ENCODE assay signal across 1 cellular context in genomic region chr10:46284286-46285229, GRCh38.
TF ChIP-seq lines count a peak whose summit lies in the region.

No MANE protein-coding gene starts in this region.

TF ChIP-seq in K562, 482 proteins besides CTCF, POLR2A, EP300 and RAD21 (continued from another document and continues in another):
- TF ChIP-seq, protein P1, sequence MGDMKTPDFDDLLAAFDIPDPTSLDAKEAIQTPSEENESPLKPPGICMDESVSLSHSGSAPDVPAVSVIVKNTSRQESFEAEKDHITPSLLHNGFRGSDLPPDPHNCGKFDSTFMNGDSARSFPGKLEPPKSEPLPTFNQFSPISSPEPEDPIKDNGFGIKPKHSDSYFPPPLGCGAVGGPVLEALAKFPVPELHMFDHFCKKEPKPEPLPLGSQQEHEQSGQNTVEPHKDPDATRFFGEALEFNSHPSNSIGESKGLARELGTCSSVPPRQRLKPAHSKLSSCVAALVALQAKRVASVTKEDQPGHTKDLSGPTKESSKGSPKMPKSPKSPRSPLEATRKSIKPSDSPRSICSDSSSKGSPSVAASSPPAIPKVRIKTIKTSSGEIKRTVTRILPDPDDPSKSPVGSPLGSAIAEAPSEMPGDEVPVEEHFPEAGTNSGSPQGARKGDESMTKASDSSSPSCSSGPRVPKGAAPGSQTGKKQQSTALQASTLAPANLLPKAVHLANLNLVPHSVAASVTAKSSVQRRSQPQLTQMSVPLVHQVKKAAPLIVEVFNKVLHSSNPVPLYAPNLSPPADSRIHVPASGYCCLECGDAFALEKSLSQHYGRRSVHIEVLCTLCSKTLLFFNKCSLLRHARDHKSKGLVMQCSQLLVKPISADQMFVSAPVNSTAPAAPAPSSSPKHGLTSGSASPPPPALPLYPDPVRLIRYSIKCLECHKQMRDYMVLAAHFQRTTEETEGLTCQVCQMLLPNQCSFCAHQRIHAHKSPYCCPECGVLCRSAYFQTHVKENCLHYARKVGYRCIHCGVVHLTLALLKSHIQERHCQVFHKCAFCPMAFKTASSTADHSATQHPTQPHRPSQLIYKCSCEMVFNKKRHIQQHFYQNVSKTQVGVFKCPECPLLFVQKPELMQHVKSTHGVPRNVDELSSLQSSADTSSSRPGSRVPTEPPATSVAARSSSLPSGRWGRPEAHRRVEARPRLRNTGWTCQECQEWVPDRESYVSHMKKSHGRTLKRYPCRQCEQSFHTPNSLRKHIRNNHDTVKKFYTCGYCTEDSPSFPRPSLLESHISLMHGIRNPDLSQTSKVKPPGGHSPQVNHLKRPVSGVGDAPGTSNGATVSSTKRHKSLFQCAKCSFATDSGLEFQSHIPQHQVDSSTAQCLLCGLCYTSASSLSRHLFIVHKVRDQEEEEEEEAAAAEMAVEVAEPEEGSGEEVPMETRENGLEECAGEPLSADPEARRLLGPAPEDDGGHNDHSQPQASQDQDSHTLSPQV (IDR thresholded peaks at IDR 0.05), result no peak
- TF ChIP-seq ZNF561 (CRISPR knock-in tag; conservative IDR thresholded peaks at IDR 0.05) (no peak), CUX1 (CRISPR knock-in tag; IDR thresholded peaks at IDR 0.05) (no peak), ZBTB7A (IDR thresholded peaks at IDR 0.05; ENCODE audit: borderline replicate concordance, control insufficient read depth, low read depth, low read length) (peak; percentile 87), ZNF408 (CRISPR knock-in tag; IDR thresholded peaks at IDR 0.05; ENCODE audit: low read depth) (no peak), MBD2 (IDR thresholded peaks at IDR 0.05; ENCODE audit: borderline replicate concordance, low read depth) (no peak), ZNF778 (CRISPR knock-in tag; IDR thresholded peaks at IDR 0.05) (no peak), SRF (CRISPR knock-in tag; IDR thresholded peaks at IDR 0.05) (no peak; a peak in 1 of 4 replicates), ILF3 (IDR thresholded peaks at IDR 0.05; ENCODE audit: borderline replicate concordance) (no peak), HDGF (IDR thresholded peaks at IDR 0.05) (no peak), FOXJ2 (tag; IDR thresholded peaks at IDR 0.05) (no peak), TSHZ1 (CRISPR knock-in tag; IDR thresholded peaks at IDR 0.05) (no peak), NKRF (IDR thresholded peaks at IDR 0.05; ENCODE audit: borderline replicate concordance) (0 out of 2 replicates have a peak, but pooled peaks have one; percentile 19), SIN3A (IDR thresholded peaks at IDR 0.05; ENCODE audit: borderline replicate concordance in 2 of 2, control insufficient read depth in 1 of 2, low read depth in 2 of 2, low read length in 2 of 2) (no peak), ZNF75A (CRISPR knock-in tag; IDR thresholded peaks at IDR 0.05) (no peak), CCAR2 (IDR thresholded peaks at IDR 0.05; ENCODE audit: low read depth, low read length) (no peak), BMI1 (IDR thresholded peaks at IDR 0.05; ENCODE audit: low read length) (0 out of 2 replicates have a peak, but pooled peaks have one; percentile 31), FOXA1 (IDR thresholded peaks at IDR 0.05; ENCODE audit: borderline replicate concordance) (no peak), ZBTB8A (IDR thresholded peaks at IDR 0.05; ENCODE audit: partially characterized antibody) (no peak), NFE2 (IDR thresholded peaks at IDR 0.05; ENCODE audit: low read depth) (no peak), ZNF639 (CRISPR knock-in tag; conservative IDR thresholded peaks at IDR 0.05 in 1 of 2, IDR thresholded peaks at IDR 0.05 in 1 of 2) (peak in 1 of 2 experiments; percentile 82; a peak in 1 of 4 replicates), SPI1 (IDR thresholded peaks at IDR 0.05; ENCODE audit: borderline replicate concordance, low read depth, low read length) (peak; percentile 93), HDAC6 (IDR thresholded peaks at IDR 0.05; ENCODE audit: low read depth, low read length) (no peak), KLF6 (CRISPR knock-in tag; IDR thresholded peaks at IDR 0.05; ENCODE audit: borderline replicate concordance) (no peak), MLX (CRISPR knock-in tag; conservative IDR thresholded peaks at IDR 0.05) (no peak), ZNF830 (CRISPR knock-in tag; IDR thresholded peaks at IDR 0.05) (0 out of 2 replicates have a peak, but pooled peaks have one; percentile 58), ARID1B (IDR thresholded peaks at IDR 0.05) (0 out of 2 replicates have a peak, but pooled peaks have one; percentile 20), GTF2E2 (tag; IDR thresholded peaks at IDR 0.05) (no peak), GABPB1 (CRISPR knock-in tag; IDR thresholded peaks at IDR 0.05) (peak; percentile 52; the same call in 1 of the 2 replicates), ZNF507 (tag; conservative IDR thresholded peaks at IDR 0.05) (no peak)
- TF ChIP-seq, protein P2, sequence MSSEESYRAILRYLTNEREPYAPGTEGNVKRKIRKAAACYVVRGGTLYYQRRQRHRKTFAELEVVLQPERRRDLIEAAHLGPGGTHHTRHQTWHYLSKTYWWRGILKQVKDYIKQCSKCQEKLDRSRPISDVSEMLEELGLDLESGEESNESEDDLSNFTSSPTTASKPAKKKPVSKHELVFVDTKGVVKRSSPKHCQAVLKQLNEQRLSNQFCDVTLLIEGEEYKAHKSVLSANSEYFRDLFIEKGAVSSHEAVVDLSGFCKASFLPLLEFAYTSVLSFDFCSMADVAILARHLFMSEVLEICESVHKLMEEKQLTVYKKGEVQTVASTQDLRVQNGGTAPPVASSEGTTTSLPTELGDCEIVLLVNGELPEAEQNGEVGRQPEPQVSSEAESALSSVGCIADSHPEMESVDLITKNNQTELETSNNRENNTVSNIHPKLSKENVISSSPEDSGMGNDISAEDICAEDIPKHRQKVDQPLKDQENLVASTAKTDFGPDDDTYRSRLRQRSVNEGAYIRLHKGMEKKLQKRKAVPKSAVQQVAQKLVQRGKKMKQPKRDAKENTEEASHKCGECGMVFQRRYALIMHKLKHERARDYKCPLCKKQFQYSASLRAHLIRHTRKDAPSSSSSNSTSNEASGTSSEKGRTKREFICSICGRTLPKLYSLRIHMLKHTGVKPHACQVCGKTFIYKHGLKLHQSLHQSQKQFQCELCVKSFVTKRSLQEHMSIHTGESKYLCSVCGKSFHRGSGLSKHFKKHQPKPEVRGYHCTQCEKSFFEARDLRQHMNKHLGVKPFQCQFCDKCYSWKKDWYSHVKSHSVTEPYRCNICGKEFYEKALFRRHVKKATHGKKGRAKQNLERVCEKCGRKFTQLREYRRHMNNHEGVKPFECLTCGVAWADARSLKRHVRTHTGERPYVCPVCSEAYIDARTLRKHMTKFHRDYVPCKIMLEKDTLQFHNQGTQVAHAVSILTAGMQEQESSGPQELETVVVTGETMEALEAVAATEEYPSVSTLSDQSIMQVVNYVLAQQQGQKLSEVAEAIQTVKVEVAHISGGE (CRISPR knock-in tag; IDR thresholded peaks at IDR 0.05), result no peak; a peak in 1 of 6 replicates
- TF ChIP-seq, protein P3, sequence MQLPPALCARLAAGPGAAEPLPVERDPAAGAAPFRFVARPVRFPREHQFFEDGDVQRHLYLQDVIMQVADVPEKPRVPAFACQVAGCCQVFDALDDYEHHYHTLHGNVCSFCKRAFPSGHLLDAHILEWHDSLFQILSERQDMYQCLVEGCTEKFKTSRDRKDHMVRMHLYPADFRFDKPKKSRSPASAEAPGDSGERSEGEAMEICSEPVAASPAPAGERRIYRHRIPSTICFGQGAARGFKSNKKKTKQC (CRISPR knock-in tag; IDR thresholded peaks at IDR 0.05), result peak; percentile 19; the same call in 1 of the 2 replicates
- TF ChIP-seq, protein P4, sequence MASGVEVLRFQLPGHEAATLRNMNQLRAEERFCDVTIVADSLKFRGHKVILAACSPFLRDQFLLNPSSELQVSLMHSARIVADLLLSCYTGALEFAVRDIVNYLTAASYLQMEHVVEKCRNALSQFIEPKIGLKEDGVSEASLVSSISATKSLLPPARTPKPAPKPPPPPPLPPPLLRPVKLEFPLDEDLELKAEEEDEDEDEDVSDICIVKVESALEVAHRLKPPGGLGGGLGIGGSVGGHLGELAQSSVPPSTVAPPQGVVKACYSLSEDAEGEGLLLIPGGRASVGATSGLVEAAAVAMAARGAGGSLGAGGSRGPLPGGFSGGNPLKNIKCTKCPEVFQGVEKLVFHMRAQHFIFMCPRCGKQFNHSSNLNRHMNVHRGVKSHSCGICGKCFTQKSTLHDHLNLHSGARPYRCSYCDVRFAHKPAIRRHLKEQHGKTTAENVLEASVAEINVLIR (CRISPR knock-in tag; IDR thresholded peaks at IDR 0.05), result no peak
